In genomic region chr1:116879478-116880133, GRCh38 we compare ENCODE assay signal across 11 cellular contexts. TPM values are rescaled to one million over a fixed set of nuclear protein-coding genes. Genes with fewer than 3 reads are reported as not detected.
DNase-seq lines count a peak whose midpoint lies in the region; ATAC-seq, FAIRE-seq and TF ChIP-seq lines count a peak whose summit lies in the region.
"Had no signal": no experiment of that assay in that cellular context is flagged by ENCODE, and none has a peak within 500 bp of the region (broad histone marks: within the 10 kb centered on the region; RNA-seq: fewer than 3 reads in every experiment).

No MANE protein-coding gene starts in this region.

- peak; percentile 9 for ATAC-seq in HG02885 (IDR thresholded peaks at IDR 0.05; ENCODE audit: poor library complexity, unreplicated experiment)
- ATAC-seq in activated CD4-positive, CD25-positive, alpha-beta regulatory T cell treated with anti-CD3 and anti-CD28 coated beads, Interleukin-2, amount 50 U/mL, for 24 hours = no peak
- ATAC-seq in HG03135 (IDR thresholded peaks at IDR 0.05; ENCODE audit: unreplicated experiment) = no peak

- no peaks in the 10 kb centered on the region for H3K27me3 ChIP-seq in H1 (replicated peaks in 1 of 4; ENCODE audit: control insufficient read depth in 3 of 4, extremely low read depth in 1 of 4, insufficient read depth in 3 of 4, low read length in 3 of 4)
- peaks cover 0 to 2% (median 0%) of the 10 kb centered on the region in 3 donors for H3K27me3 ChIP-seq in skeletal muscle tissue (ENCODE audit: control insufficient read depth in 3 of 3, insufficient read depth in 3 of 3, low read length in 3 of 3)

- no peak overlapping the region for H4K8ac ChIP-seq in H1 (ENCODE audit: extremely low read depth, insufficient read depth, low read length)

- no peak for TF ChIP-seq POLR2A in H1 (IDR thresholded peaks at IDR 0.05; ENCODE audit: control extremely low read depth in 1 of 2, low read depth in 2 of 2, low read length in 2 of 2)

- H3K4me1 ChIP-seq in H1 (replicated peaks in 1 of 4; ENCODE audit: control insufficient read depth in 3 of 4, insufficient read depth in 4 of 4, low read length in 3 of 4) (peaks cover 4 to 22% (median 20%) of the 10 kb centered on the region in 4 experiments), skeletal muscle tissue (ENCODE audit: control insufficient read depth in 3 of 3, insufficient read depth in 3 of 3, low read length in 3 of 3) (peaks cover 22 to 24% (median 22%) of the 10 kb centered on the region in 3 donors)

- peak overlapping the region; percentile 96 for H3K18ac ChIP-seq in H1 (ENCODE audit: extremely low read depth, low read length)

- peak overlapping the region; percentile 92 for H3K4ac ChIP-seq in H1 (replicated peaks; ENCODE audit: insufficient read length, low read depth, low read length)

- H3K4me3 ChIP-seq in H1 (ENCODE audit: extremely low read depth in 1 of 4, insufficient read depth in 2 of 4, low read depth in 3 of 4, low read length in 4 of 4) (no peak overlapping the region), skeletal muscle tissue (ENCODE audit: low read length in 3 of 3) (no peak overlapping the region)

- peak overlapping the region; percentile 99 for H2BK12ac ChIP-seq in H1 (ENCODE audit: low read depth, low read length)

- POLR2A ChIA-PET in H1 (lab: Charles Lee; ENCODE audit: partially characterized antibody) = interaction anchor here (1.0 to 1.2 kb wide), 2 partner anchors 24 to 152 kb away, joined by 3 read pairs; no protein-coding TSS in a partner anchor

- peak overlapping the region in 1 of 4 experiments; percentile 36; a peak in 2 of 7 replicates for H3K9ac ChIP-seq in H1 (replicated peaks in 1 of 4; ENCODE audit: extremely low read depth in 1 of 4, low read depth in 3 of 4, low read length in 3 of 4)
- H3K9ac ChIP-seq in skeletal muscle tissue (ENCODE audit: low read depth in 1 of 3, low read length in 3 of 3) = no peak overlapping the region

- H3K23ac ChIP-seq in H1 (ENCODE audit: insufficient read length) = no peak overlapping the region

- TF ChIP-seq RAD21 in H1 (IDR thresholded peaks at IDR 0.05 in 1 of 2, conservative IDR thresholded peaks at IDR 0.05 in 1 of 2; ENCODE audit: low read depth in 2 of 2, low read length in 2 of 2) = no peak

- CTCF ChIA-PET in H1 (lab: Charles Lee; ENCODE audit: partially characterized antibody) = interaction anchor here (0.8 to 7.5 kb wide), 13 partner anchors 10 to 245 kb away, joined by 3 to 79 read pairs (median 4); no protein-coding TSS in a partner anchor

- H3K9me3 ChIP-seq in H1 (ENCODE audit: insufficient read depth in 2 of 2, low read depth in 1 of 2, low read length in 1 of 2) (no peaks in the 10 kb centered on the region), skeletal muscle tissue (ENCODE audit: control insufficient read depth in 3 of 3, low read length in 3 of 3) (no peaks in the 10 kb centered on the region)

- no peak overlapping the region for H3K14ac ChIP-seq in H1 (ENCODE audit: insufficient read length)

- H3K56ac ChIP-seq in H1 (replicated peaks; ENCODE audit: insufficient read length, low read depth, low read length) = peak overlapping the region; percentile 34

- no peaks in the 10 kb centered on the region for H3K79me2 ChIP-seq in H1 (ENCODE audit: control insufficient read depth in 1 of 2, insufficient read depth in 2 of 2, low read length in 2 of 2)

- H3K36me3 ChIP-seq in H1 (ENCODE audit: control insufficient read depth in 2 of 4, insufficient read depth in 4 of 4, low read length in 3 of 4) (no peaks in the 10 kb centered on the region), skeletal muscle tissue (ENCODE audit: control insufficient read depth in 3 of 3, insufficient read depth in 3 of 3, low read length in 3 of 3) (no peaks in the 10 kb centered on the region)

- WGBS in H1 (ENCODE audit: extremely low coverage in 1 of 2, insufficient coverage in 1 of 2, insufficient read length in 1 of 2, insufficient replicate concordance in 2 of 2, low coverage in 1 of 2, low lambda C conversion rate in 2 of 2, missing lambda C conversion rate in 1 of 2), 2 experiments = 84% methylated on average over 9 of the region's 10 CpGs; no CpG with 5 or more reads in 1 of the 2 experiments

- no peaks in the 10 kb centered on the region for H3K79me1 ChIP-seq in H1 (ENCODE audit: low read depth, low read length)

- H4K91ac ChIP-seq in H1 (replicated peaks; ENCODE audit: insufficient read length, low read length) = peak overlapping the region; percentile 99

- H2BK5ac ChIP-seq in H1 (ENCODE audit: low read depth, low read length) = peak overlapping the region; percentile 99; the same call in 1 of the 2 replicates

- peak overlapping the region; percentile 19 for H4K5ac ChIP-seq in H1 (ENCODE audit: insufficient read length, low read depth, low read length)

- H2BK20ac ChIP-seq in H1 (ENCODE audit: low read length) = peak overlapping the region; percentile 96; the same call in 1 of the 2 replicates

- no peak for TF ChIP-seq CTCF in H1 (IDR thresholded peaks at IDR 0.05; ENCODE audit: control extremely low read depth in 1 of 3, insufficient read depth in 1 of 3, low read depth in 1 of 3, low read length in 3 of 3)

- peak overlapping the region; percentile 9; the same call in 1 of the 2 replicates for H2BK15ac ChIP-seq in H1 (ENCODE audit: low read length)

- no peaks in the 10 kb centered on the region for H4K20me1 ChIP-seq in H1 (replicated peaks in 1 of 2; ENCODE audit: control insufficient read depth in 1 of 2, insufficient read depth in 2 of 2, low read length in 2 of 2)

- no peak for TF ChIP-seq EP300 in H1 (IDR thresholded peaks at IDR 0.05; ENCODE audit: borderline replicate concordance in 1 of 2, low read depth in 2 of 2, low read length in 2 of 2)

- H2AFZ ChIP-seq in H1 (ENCODE audit: low read length) = peak overlapping the region; percentile 36; the same call in 1 of the 2 replicates

- no peaks in the 10 kb centered on the region; the same call in 1 of the 2 replicates for H3K23me2 ChIP-seq in H1 (ENCODE audit: low read depth, low read length)

- peak overlapping the region; percentile 99 for H2BK120ac ChIP-seq in H1 (replicated peaks; ENCODE audit: low read depth, low read length)

- H3K27ac ChIP-seq in H1 (ENCODE audit: low read depth, low read length) = peak overlapping the region; percentile 73
- H3K27ac ChIP-seq in skeletal muscle tissue (ENCODE audit: low read depth, low read length) = peak overlapping the region; percentile 67

- FAIRE-seq in H1 (lab: Jason Lieb, UNC) = no peak
- FAIRE-seq: A204.1 had no signal

- peak overlapping the region; percentile 97 for H2AK5ac ChIP-seq in H1 (ENCODE audit: low read depth, low read length)

- DNase-seq in NCI-H345 (lab: John Stamatoyannopoulos, UW) (peak; percentile 55), NCI-H345 treated with DMSO at 0.1 percent for 48 hours (lab: John Stamatoyannopoulos, UW; ENCODE audit: unreplicated experiment) (no peak), H1 (ENCODE audit: low read depth in 1 of 2, low spot score in 2 of 2) (peak in 1 of 2 experiments; percentile 47), AG20443 (ENCODE audit: low spot score) (no peak)
- DNase-seq: central memory CD4-positive, alpha-beta T cell; foreskin melanocyte had no signal

- H3K4me2 ChIP-seq in H1 (ENCODE audit: insufficient read depth in 1 of 2, low read depth in 2 of 2, low read length in 2 of 2) = peak overlapping the region in 1 of 2 experiments; percentile 75; a peak in 1 of 4 replicates

TF ChIP-seq in H1, 55 proteins besides CTCF, POLR2A, EP300 and RAD21:
- TF ChIP-seq ATF3 (IDR thresholded peaks at IDR 0.05; ENCODE audit: insufficient read depth, low read depth, low read length) (no peak), BACH1 (IDR thresholded peaks at IDR 0.05; ENCODE audit: low read length) (no peak), EGR1 (IDR thresholded peaks at IDR 0.05; ENCODE audit: borderline replicate concordance, low read depth, low read length) (no peak), ZNF274 (IDR thresholded peaks at IDR 0.05; ENCODE audit: borderline replicate concordance, extremely low read depth, low read length) (no peak), KDM1A (IDR thresholded peaks at IDR 0.05; ENCODE audit: borderline replicate concordance, low read length) (no peak)

RNA-seq across cellular contexts. Expression of gene PTGFRN, which starts 30.1 kb away (rescaled TPM):
- total RNA-seq in H1 (2021; fragmentation: NEBNext Ultra II Directional; extraction: Animal tissue kit (Norgen Biotek cat#: 25700)) = 32.6 TPM in 2 replicates
- 11.9 and 13.0 TPM in 2 replicates for polyA plus RNA-seq in H1 (2011; rRNA removed)
- polyA plus RNA-seq in H1 (2011; cell fraction: cytosol; rRNA removed) = 13.0 TPM
- 14.0 TPM for polyA plus RNA-seq in H1 (2011; cell fraction: nucleus; rRNA removed)
- 18.0 to 23.3 TPM (median 18.6 TPM) in 4 replicates for polyA plus RNA-seq in H1 (2012, experiment 1 of 2)
- polyA plus RNA-seq in H1 (2012, experiment 2 of 2) = 7.5 TPM
- 53.5 TPM for polyA plus RNA-seq in H1 (2013, experiment 1 of 2)
- polyA plus RNA-seq in H1 (2013, experiment 2 of 2) = 52.9 TPM
- polyA minus RNA-seq in H1 (2011; rRNA and poly(A)+ RNA removed) = 37.7 and 40.5 TPM in 2 replicates
- polyA minus RNA-seq in H1 (2011; cell fraction: cytosol; rRNA and poly(A)+ RNA removed) = 18.0 TPM
- 27.7 TPM for polyA minus RNA-seq in H1 (2011; cell fraction: nucleus; rRNA and poly(A)+ RNA removed)
- 105 TPM for total RNA-seq in skeletal muscle tissue
